In genomic region chr17:59361916-59362810, GRCh38 we compare ENCODE assay signal across 9 cellular contexts. TPM values are rescaled to one million over a fixed set of nuclear protein-coding genes. Genes with fewer than 3 reads are reported as not detected.
DNase-seq lines count a peak whose midpoint lies in the region; ATAC-seq, FAIRE-seq and TF ChIP-seq lines count a peak whose summit lies in the region.
"Had no signal": no experiment of that assay in that cellular context is flagged by ENCODE, and none has a peak within 500 bp of the region (broad histone marks: within the 10 kb centered on the region; RNA-seq: fewer than 3 reads in every experiment).

No MANE protein-coding gene starts in this region.

- H3K18ac ChIP-seq in H1 (ENCODE audit: extremely low read depth, low read length) = no peak overlapping the region

- FAIRE-seq in H1 (lab: Jason Lieb, UNC) = no peak
- FAIRE-seq: colon had no signal

- no peak overlapping the region for H3K4me2 ChIP-seq in H1 (ENCODE audit: insufficient read depth in 1 of 2, low read depth in 2 of 2, low read length in 2 of 2)

- no peak overlapping the region for H2BK15ac ChIP-seq in H1 (ENCODE audit: low read length)

- H3K4me3 ChIP-seq in H1 (ENCODE audit: extremely low read depth in 1 of 4, insufficient read depth in 2 of 4, low read depth in 3 of 4, low read length in 4 of 4) = no peak overlapping the region

- H3K36me3 Mint-ChIP-seq in progenitor cell of endocrine pancreas (ENCODE audit: insufficient read depth) = peaks cover 21% of the 10 kb centered on the region

- H4K8ac ChIP-seq in H1 (ENCODE audit: extremely low read depth, insufficient read depth, low read length) = no peak overlapping the region

- CTCF ChIA-PET in H1 (lab: Charles Lee; ENCODE audit: partially characterized antibody) = interaction anchor here (0.6 to 1.3 kb wide), 3 partner anchors 46 to 60 kb away, joined by 3 to 5 read pairs (median 3); no protein-coding TSS in a partner anchor

- no peaks in the 10 kb centered on the region for H3K9me3 ChIP-seq in H1 (ENCODE audit: insufficient read depth in 2 of 2, low read depth in 1 of 2, low read length in 1 of 2)

- DNase-seq in NOMO-1 treated with DMSO at 0.1 percent for 48 hours (lab: John Stamatoyannopoulos, UW; ENCODE audit: unreplicated experiment) (peak; percentile 43), NOMO-1 treated with dmso at 0.1 percent for 144 hours (lab: John Stamatoyannopoulos, UW; ENCODE audit: unreplicated experiment) (no peak), H1 (ENCODE audit: low read depth in 1 of 2, low spot score in 2 of 2) (no peak), progenitor cell of endocrine pancreas (ENCODE audit: low spot score, unreplicated experiment) (no peak), DMS 273 (lab: John Stamatoyannopoulos, UW; ENCODE audit: unreplicated experiment) (no peak), putamen (ENCODE audit: low spot score) (no peak)
- peak; percentile 36 to 43 for DNase-seq in activated CD4-positive, alpha-beta T cell treated with anti-CD3 and anti-CD28 coated beads for 4 hours

- no peak overlapping the region for H3K4ac ChIP-seq in H1 (replicated peaks; ENCODE audit: insufficient read length, low read depth, low read length)

- no peak overlapping the region for H2BK5ac ChIP-seq in H1 (ENCODE audit: low read depth, low read length)

- no peaks in the 10 kb centered on the region for H3K27me3 Mint-ChIP-seq in progenitor cell of endocrine pancreas

- TF ChIP-seq CTCF in H1 (IDR thresholded peaks at IDR 0.05; ENCODE audit: control extremely low read depth in 1 of 3, insufficient read depth in 1 of 3, low read depth in 1 of 3, low read length in 3 of 3) (no peak), progenitor cell of endocrine pancreas (IDR thresholded peaks at IDR 0.05; ENCODE audit: unreplicated experiment) (no peak)

- no peak overlapping the region for H2AFZ ChIP-seq in H1 (ENCODE audit: low read length)

- no peak overlapping the region for H4K5ac ChIP-seq in H1 (ENCODE audit: insufficient read length, low read depth, low read length)

- H3K27ac ChIP-seq in H1 (ENCODE audit: low read depth, low read length) = no peak overlapping the region

- 87% methylated on average over 7 of the region's 7 CpGs; no CpG with 5 or more reads in 1 of the 2 experiments for WGBS in H1 (ENCODE audit: extremely low coverage in 1 of 2, insufficient coverage in 1 of 2, insufficient read length in 1 of 2, insufficient replicate concordance in 2 of 2, low coverage in 1 of 2, low lambda C conversion rate in 2 of 2, missing lambda C conversion rate in 1 of 2), 2 experiments

- H3K23ac ChIP-seq in H1 (ENCODE audit: insufficient read length) = no peak overlapping the region

- peak overlapping the region; percentile 96 for H3K27ac Mint-ChIP-seq in progenitor cell of endocrine pancreas

- peaks cover 10 to 22% (median 15%) of the 10 kb centered on the region in 4 experiments for H3K4me1 ChIP-seq in H1 (replicated peaks in 1 of 4; ENCODE audit: control insufficient read depth in 3 of 4, insufficient read depth in 4 of 4, low read length in 3 of 4)

- no peaks in the 10 kb centered on the region for H3K27me3 ChIP-seq in H1 (replicated peaks in 1 of 4; ENCODE audit: control insufficient read depth in 3 of 4, extremely low read depth in 1 of 4, insufficient read depth in 3 of 4, low read length in 3 of 4)

- H3K4me1 Mint-ChIP-seq in progenitor cell of endocrine pancreas (ENCODE audit: low read depth) = peaks cover 73% of the 10 kb centered on the region

- no peak overlapping the region for H3K56ac ChIP-seq in H1 (replicated peaks; ENCODE audit: insufficient read length, low read depth, low read length)

- no peaks in the 10 kb centered on the region for H3K9me3 Mint-ChIP-seq in progenitor cell of endocrine pancreas (ENCODE audit: low read depth)

- no peaks in the 10 kb centered on the region for H4K20me1 ChIP-seq in H1 (replicated peaks in 1 of 2; ENCODE audit: control insufficient read depth in 1 of 2, insufficient read depth in 2 of 2, low read length in 2 of 2)

- H2BK120ac ChIP-seq in H1 (replicated peaks; ENCODE audit: low read depth, low read length) = no peak overlapping the region

- TF ChIP-seq RAD21 in H1 (IDR thresholded peaks at IDR 0.05 in 1 of 2, conservative IDR thresholded peaks at IDR 0.05 in 1 of 2; ENCODE audit: low read depth in 2 of 2, low read length in 2 of 2) = no peak

- peak overlapping the region; percentile 43; the same call in 1 of the 2 replicates for H2BK20ac ChIP-seq in H1 (ENCODE audit: low read length)

- no peaks in the 10 kb centered on the region for H3K79me2 ChIP-seq in H1 (ENCODE audit: control insufficient read depth in 1 of 2, insufficient read depth in 2 of 2, low read length in 2 of 2)

- H3K4me3 Mint-ChIP-seq in progenitor cell of endocrine pancreas (ENCODE audit: low read depth) = no peak overlapping the region

- H3K14ac ChIP-seq in H1 (ENCODE audit: insufficient read length) = no peak overlapping the region

- H3K23me2 ChIP-seq in H1 (ENCODE audit: low read depth, low read length) = no peaks in the 10 kb centered on the region

- ATAC-seq in HG03135 (IDR thresholded peaks at IDR 0.05; ENCODE audit: unreplicated experiment) = peak; percentile 57

- no peak overlapping the region for H2BK12ac ChIP-seq in H1 (ENCODE audit: low read depth, low read length)

- no peak overlapping the region for H4K91ac ChIP-seq in H1 (replicated peaks; ENCODE audit: insufficient read length, low read length)

- no peaks in the 10 kb centered on the region for H3K79me1 ChIP-seq in H1 (ENCODE audit: low read depth, low read length)

- no peaks in the 10 kb centered on the region for H3K36me3 ChIP-seq in H1 (ENCODE audit: control insufficient read depth in 2 of 4, insufficient read depth in 4 of 4, low read length in 3 of 4)

- POLR2A ChIA-PET in H1 (lab: Charles Lee; ENCODE audit: partially characterized antibody) = no interaction called here

- H3K9ac ChIP-seq in H1 (replicated peaks in 1 of 4; ENCODE audit: extremely low read depth in 1 of 4, low read depth in 3 of 4, low read length in 3 of 4) = no peak overlapping the region

- TF ChIP-seq POLR2A in H1 (IDR thresholded peaks at IDR 0.05; ENCODE audit: control extremely low read depth in 1 of 2, low read depth in 2 of 2, low read length in 2 of 2) = no peak

- no peak overlapping the region for H2AK5ac ChIP-seq in H1 (ENCODE audit: low read depth, low read length)

- TF ChIP-seq EP300 in H1 (IDR thresholded peaks at IDR 0.05; ENCODE audit: borderline replicate concordance in 1 of 2, low read depth in 2 of 2, low read length in 2 of 2) = no peak

TF ChIP-seq in H1, 55 proteins besides CTCF, POLR2A, EP300 and RAD21:
- TF ChIP-seq HDAC2 (IDR thresholded peaks at IDR 0.05; ENCODE audit: borderline replicate concordance in 1 of 2, low read depth in 2 of 2, low read length in 2 of 2) (no peak), RNF2 (IDR thresholded peaks at IDR 0.05; ENCODE audit: borderline replicate concordance, low read depth, low read length, missing control alignments, poor library complexity, severe bottlenecking) (no peak), SRF (IDR thresholded peaks at IDR 0.05; ENCODE audit: low read depth, low read length) (no peak), RFX5 (IDR thresholded peaks at IDR 0.05; ENCODE audit: borderline replicate concordance, low read depth, low read length) (no peak), KDM1A (IDR thresholded peaks at IDR 0.05; ENCODE audit: borderline replicate concordance, low read length) (no peak), GTF2F1 (IDR thresholded peaks at IDR 0.05; ENCODE audit: borderline replicate concordance, low read depth, low read length) (no peak), CREB1 (IDR thresholded peaks at IDR 0.05) (no peak), YY1 (IDR thresholded peaks at IDR 0.05; ENCODE audit: low read depth, low read length) (no peak), BACH1 (IDR thresholded peaks at IDR 0.05; ENCODE audit: low read length) (no peak), RXRA (IDR thresholded peaks at IDR 0.05; ENCODE audit: insufficient read depth, low read depth, low read length) (no peak), POLR2AphosphoS5 (IDR thresholded peaks at IDR 0.05; ENCODE audit: low read depth, low read length) (no peak), E2F6 (IDR thresholded peaks at IDR 0.05) (no peak), TEAD4 (IDR thresholded peaks at IDR 0.05; ENCODE audit: low read depth, low read length) (no peak), GABPA (IDR thresholded peaks at IDR 0.05; ENCODE audit: borderline replicate concordance, insufficient read depth, low read length) (no peak), NRF1 (IDR thresholded peaks at IDR 0.05; ENCODE audit: low read depth, low read length) (no peak), ATF3 (IDR thresholded peaks at IDR 0.05; ENCODE audit: insufficient read depth, low read depth, low read length) (no peak)
TF ChIP-seq in H1: peak in this region for 0.

RNA-seq across cellular contexts. Expression of gene YPEL2, which starts 30.7 kb away (rescaled TPM):
- 3.2 and 3.5 TPM in 2 replicates for total RNA-seq in H1 (2021; fragmentation: NEBNext Ultra II Directional; extraction: Animal tissue kit (Norgen Biotek cat#: 25700))
- polyA plus RNA-seq in H1 (2011; rRNA removed) = 1.4 and 1.6 TPM in 2 replicates
- 2.1 TPM for polyA plus RNA-seq in H1 (2011; cell fraction: cytosol; rRNA removed)
- polyA plus RNA-seq in H1 (2011; cell fraction: nucleus; rRNA removed) = 2.4 TPM
- 1.8 to 2.8 TPM (median 2.2 TPM) in 4 replicates for polyA plus RNA-seq in H1 (2012, experiment 1 of 2)
- 0.28 TPM for polyA plus RNA-seq in H1 (2012, experiment 2 of 2)
- polyA plus RNA-seq in H1 (2013, experiment 1 of 2) = 1.1 TPM
- polyA plus RNA-seq in H1 (2013, experiment 2 of 2) = 1.3 TPM
- polyA minus RNA-seq in H1 (2011; rRNA and poly(A)+ RNA removed) = 6.0 and 6.5 TPM in 2 replicates
- polyA minus RNA-seq in H1 (2011; cell fraction: cytosol; rRNA and poly(A)+ RNA removed) = 4.3 TPM
- 5.6 TPM for polyA minus RNA-seq in H1 (2011; cell fraction: nucleus; rRNA and poly(A)+ RNA removed)
- total RNA-seq in progenitor cell of endocrine pancreas = 39.9 and 40.8 TPM in 2 replicates

Comparison
In these comparisons a context has a peak if more than half of its experiments do, and no peak if none do; other contexts are left out.
1. DNase-seq: peak in NOMO-1 treated with DMSO at 0.1 percent for 48 hours (single experiment) and activated CD4-positive, alpha-beta T cell treated with anti-CD3 and anti-CD28 coated beads for 4 hours (2 of 2); none in NOMO-1 treated with dmso at 0.1 percent for 144 hours (single experiment), H1 (0 of 2), progenitor cell of endocrine pancreas (single experiment), DMS 273 (single experiment) and putamen (single experiment).